23 cellular contexts compared by ENCODE assay signal in genomic region chr12:2936301-2936700, GRCh38.
"Had no signal": no experiment of that assay in that cellular context is flagged by ENCODE, and none has a peak within 500 bp of the region (broad histone marks: within the 10 kb centered on the region; RNA-seq: fewer than 3 reads in every experiment).

No MANE protein-coding gene starts in this region.

- H3K27ac Mint-ChIP-seq: dendritic cell treated with granulocyte-macrophage colony-stimulating factor and Interleukin-4, amounts not matched to agents 40 ng/mL and 50 ng/mL, for 4 days; effector memory CD8-positive, alpha-beta T cell; endodermal cell had no signal

- H3K27ac ChIP-seq: coronary artery, dorsolateral prefrontal cortex, epithelial cell of prostate, esophagus muscularis mucosa, esophagus squamous epithelium, foreskin keratinocyte, gastrocnemius medialis, gastroesophageal sphincter, heart left ventricle, heart right ventricle had no signal

- H3K4me3 ChIP-seq: coronary artery, dorsolateral prefrontal cortex, esophagus muscularis mucosa, esophagus squamous epithelium, gastrocnemius medialis, gastroesophageal sphincter, heart left ventricle, heart right ventricle had no signal

- H3K4me3 Mint-ChIP-seq: dendritic cell treated with granulocyte-macrophage colony-stimulating factor and Interleukin-4, amounts not matched to agents 40 ng/mL and 50 ng/mL, for 4 days; effector memory CD8-positive, alpha-beta T cell; endodermal cell had no signal

- H3K27me3 ChIP-seq: dorsolateral prefrontal cortex, esophagus muscularis mucosa, esophagus squamous epithelium, foreskin keratinocyte, gastrocnemius medialis, gastroesophageal sphincter, heart left ventricle, heart right ventricle had no signal

- DNase-seq: cortex of kidney; dermis blood vessel endothelial cell; dorsolateral prefrontal cortex; effector CD4-positive, alpha-beta T cell; effector CD8-positive, alpha-beta T cell; effector memory CD4-positive, alpha-beta T cell; effector memory CD8-positive, alpha-beta T cell; endodermal cell; erythroblast; esophagus squamous epithelium; foreskin fibroblast; foreskin keratinocyte; foreskin melanocyte; gastrocnemius medialis; glutamatergic neuron; head of caudate nucleus; heart left ventricle; heart right ventricle had no signal

- H3K9me3 ChIP-seq: esophagus muscularis mucosa, esophagus squamous epithelium, gastrocnemius medialis, gastroesophageal sphincter, heart left ventricle, heart right ventricle had no signal

- H3K4me1 ChIP-seq: esophagus muscularis mucosa, esophagus squamous epithelium, foreskin keratinocyte, gastrocnemius medialis, gastroesophageal sphincter, heart left ventricle, heart right ventricle had no signal

- H3K27me3 Mint-ChIP-seq: dendritic cell treated with granulocyte-macrophage colony-stimulating factor and Interleukin-4, amounts not matched to agents 40 ng/mL and 50 ng/mL, for 4 days; effector memory CD8-positive, alpha-beta T cell had no signal

- H3K9me3 Mint-ChIP-seq: dendritic cell treated with granulocyte-macrophage colony-stimulating factor and Interleukin-4, amounts not matched to agents 40 ng/mL and 50 ng/mL, for 4 days; effector memory CD8-positive, alpha-beta T cell; endodermal cell had no signal
